5 cellular contexts compared by ENCODE assay signal in the genomic region with DNA sequence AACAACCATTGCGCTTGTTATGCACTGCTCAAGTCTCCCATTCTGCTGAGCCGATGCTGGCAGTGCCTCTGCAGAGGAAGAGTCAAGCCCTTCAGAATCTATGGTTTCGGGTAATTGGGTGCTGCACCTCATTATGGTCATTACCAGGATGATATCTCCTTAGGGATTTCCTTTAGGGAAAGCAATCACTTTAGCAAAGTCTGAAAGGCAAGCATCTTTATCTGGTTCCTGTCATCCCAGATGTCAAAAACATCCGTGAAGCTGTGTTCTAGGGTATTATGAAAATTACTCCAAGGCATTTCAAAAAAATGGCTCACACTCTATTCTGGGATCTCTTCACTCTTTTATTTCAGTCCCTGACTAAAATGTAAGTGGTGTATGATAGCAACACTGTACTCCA.
"Had no signal": no experiment of that assay in that cellular context is flagged by ENCODE, and none has a peak within 500 bp of the region (broad histone marks: within the 10 kb centered on the region; RNA-seq: fewer than 3 reads in every experiment).

No MANE protein-coding gene starts in this region.

- DNase-seq: H9, HCEC 1CT, KBM-7 had no signal

- H3K27ac ChIP-seq: HL-60 had no signal

- H3K4me2 ChIP-seq: GM23338 had no signal

- H2AFZ ChIP-seq: GM23338 had no signal

- H3K4me3 ChIP-seq: GM23338 had no signal
